ENCODE assay signal across 16 cellular contexts in genomic region chr1:177969825-177970371, GRCh38. TPM values are rescaled to one million over a fixed set of nuclear protein-coding genes. Genes with fewer than 3 reads are reported as not detected.
DNase-seq lines count a peak whose midpoint lies in the region; ATAC-seq, FAIRE-seq and TF ChIP-seq lines count a peak whose summit lies in the region.
"Had no signal": no experiment of that assay in that cellular context is flagged by ENCODE, and none has a peak within 500 bp of the region (broad histone marks: within the 10 kb centered on the region; RNA-seq: fewer than 3 reads in every experiment).

TSS of gene SEC16B (minus strand) at chr1:177970058. CDS start at chr1:177967981, 2,077 bp downstream.

- peak within 1 kb of the TSS; percentile 97 for H3K4me2 ChIP-seq in HepG2 (ENCODE audit: low read depth, low read length)
- H3K4me2 ChIP-seq: BLaER1, KMS-11 had no signal

- H3K27ac Mint-ChIP-seq in activated CD4-positive, alpha-beta T cell treated with anti-CD3 and anti-CD28 coated beads, Interleukin-2, amount 10 ng/mL, durations not matched to agents 24 days and 14 days, result no peak within 1 kb of the TSS

- H3K9me3 ChIP-seq in HepG2 (ENCODE audit: low read length) (no peaks in the 10 kb centered on the region), transverse colon (no peaks in the 10 kb centered on the region)
- H3K9me3 ChIP-seq: BLaER1 had no signal

- WGBS in HepG2 (ENCODE audit: low lambda C conversion rate), result 8% methylated on average over 9 of the region's 12 CpGs
- 13 to 75% methylated on average over 4 to 12 of the region's 12 CpGs for WGBS in transverse colon (ENCODE audit: low coverage in 1 of 2), 2 donors

- H3K27ac ChIP-seq in HepG2 (ENCODE audit: extremely low read length, insufficient read depth, low read length) (peak within 1 kb of the TSS; percentile 88), transverse colon (peak within 1 kb of the TSS in 3 of 4 donors; percentile 23 to 55 (median 51))
- H3K27ac ChIP-seq: BLaER1, KMS-11 had no signal

- no peaks in the 10 kb centered on the region for H4K20me1 ChIP-seq in HepG2 (ENCODE audit: insufficient read depth, low read length)
- H4K20me1 ChIP-seq: BLaER1 had no signal

- H3K9ac ChIP-seq in HepG2 (ENCODE audit: insufficient read depth, low read depth, low read length), result peak within 1 kb of the TSS; percentile 75
- H3K9ac ChIP-seq: BLaER1, KMS-11 had no signal

- H3K4me1 Mint-ChIP-seq in activated CD4-positive, alpha-beta T cell treated with anti-CD3 and anti-CD28 coated beads, Interleukin-2, amount 10 ng/mL, durations not matched to agents 24 days and 14 days, result no peaks in the 10 kb centered on the region

- H3K4me3 ChIP-seq in HepG2 (replicated peaks in 1 of 3; ENCODE audit: insufficient read depth in 1 of 3, low read depth in 2 of 3, low read length in 3 of 3), result peak within 1 kb of the TSS; percentile 56 to 76 (median 70)
- H3K4me3 ChIP-seq in transverse colon, result peak within 1 kb of the TSS in 3 of 4 donors; percentile 2 to 33 (median 17)
- H3K4me3 ChIP-seq: BLaER1 had no signal

- intact Hi-C loops in HepG2 (cut with micrococcal nuclease; ENCODE audit: unreplicated experiment) (loop anchor here (5.0 kb wide), 1 partner anchor 52 kb away; no protein-coding TSS in a partner anchor), transverse colon (cut with DNase I; ENCODE audit: low total_unique reads) (no loop called here)
- intact Hi-C loops in activated CD4-positive, alpha-beta T cell treated with anti-CD3 and anti-CD28 coated beads, Interleukin-2, amount 10 ng/mL, durations not matched to agents 24 days and 14 days (cut with micrococcal nuclease), result no loop called here

- FAIRE-seq in HepG2 (lab: Jason Lieb, UNC), result peak; percentile 97

- peak; percentile 54 to 78; a peak in 3 of 4 replicates for TF ChIP-seq POLR2A in HepG2 (IDR thresholded peaks at IDR 0.05; ENCODE audit: insufficient read depth in 1 of 2, low read depth in 2 of 2, low read length in 2 of 2)
- TF ChIP-seq POLR2A in transverse colon (IDR thresholded peaks at IDR 0.05), result no peak

- H3K4me3 Mint-ChIP-seq in activated CD4-positive, alpha-beta T cell treated with anti-CD3 and anti-CD28 coated beads, Interleukin-2, amount 10 ng/mL, durations not matched to agents 24 days and 14 days, result no peak within 1 kb of the TSS

- TF ChIP-seq RAD21 in HepG2 (CRISPR knock-in tag; IDR thresholded peaks at IDR 0.05), result no peak

- no peaks in the 10 kb centered on the region for H3K9me3 Mint-ChIP-seq in activated CD4-positive, alpha-beta T cell treated with anti-CD3 and anti-CD28 coated beads, Interleukin-2, amount 10 ng/mL, durations not matched to agents 24 days and 14 days

- BruUV-seq in HepG2 (replicated peaks; lab: Mats Ljungman, UMichigan), result no TSS peak

- no peaks in the 10 kb centered on the region for H3K27me3 Mint-ChIP-seq in activated CD4-positive, alpha-beta T cell treated with anti-CD3 and anti-CD28 coated beads, Interleukin-2, amount 10 ng/mL, durations not matched to agents 24 days and 14 days

- H3K36me3 ChIP-seq in HepG2 (replicated peaks in 1 of 2; ENCODE audit: control insufficient read depth in 1 of 2, insufficient read depth in 2 of 2, low read length in 2 of 2) (peaks cover 2 to 5% of the 10 kb centered on the region in 2 experiments; a peak in 3 of 5 replicates), transverse colon (peaks cover 0 to 5% (median 0%) of the 10 kb centered on the region in 4 donors)
- H3K36me3 ChIP-seq: BLaER1 had no signal

- H3K27me3 ChIP-seq in HepG2 (ENCODE audit: control insufficient read depth in 1 of 2, insufficient read depth in 2 of 2, low read length in 2 of 2) (no peaks in the 10 kb centered on the region; a peak in 1 of 5 replicates), transverse colon (no peaks in the 10 kb centered on the region)
- H3K27me3 ChIP-seq: BLaER1 had no signal

- peaks cover 30% of the 10 kb centered on the region for H3K4me1 ChIP-seq in HepG2 (ENCODE audit: insufficient read depth, low read length)
- H3K4me1 ChIP-seq in transverse colon, result no peaks in the 10 kb centered on the region
- H3K4me1 ChIP-seq: BLaER1 had no signal

- TF ChIP-seq EP300 in HepG2 (IDR thresholded peaks at IDR 0.05; ENCODE audit: low read depth in 2 of 2, low read length in 2 of 2), result peak in 1 of 2 experiments; percentile 40; a peak in 2 of 4 replicates
- TF ChIP-seq EP300 in HepG2 (CRISPR knock-in tag; IDR thresholded peaks at IDR 0.05; ENCODE audit: borderline replicate concordance), result 0 out of 2 replicates have a peak, but pooled peaks have one; percentile 13
- no peak for TF ChIP-seq EP300 in transverse colon (IDR thresholded peaks at IDR 0.05; ENCODE audit: low read depth)

- TF ChIP-seq CTCF in HepG2 (CRISPR knock-in tag; IDR thresholded peaks at IDR 0.05) (0 out of 2 replicates have a peak, but pooled peaks have one; percentile 1), transverse colon (IDR thresholded peaks at IDR 0.05) (peak in 1 of 5 experiments; percentile 8)

- H3K36me3 Mint-ChIP-seq in activated CD4-positive, alpha-beta T cell treated with anti-CD3 and anti-CD28 coated beads, Interleukin-2, amount 10 ng/mL, durations not matched to agents 24 days and 14 days (ENCODE audit: low read depth), result no peaks in the 10 kb centered on the region

- ATAC-seq in HepG2, result peak; percentile 99

- H3K79me2 ChIP-seq in HepG2 (ENCODE audit: insufficient read depth, low read length), result no peaks in the 10 kb centered on the region

- DNase-seq in M059J (ENCODE audit: low read depth), result peak; percentile 9
- peak; percentile 56 for DNase-seq in SW480 (ENCODE audit: low spot score)
- DNase-seq in HepG2 (ENCODE audit: low spot score), result peak; percentile 87
- DNase-seq in transverse colon, result peak; percentile 57
- no peak for DNase-seq in NCI-H1105 treated with DMSO at 0.1 percent for 48 hours (lab: John Stamatoyannopoulos, UW)
- DNase-seq in activated CD4-positive, alpha-beta T cell treated with anti-CD3 and anti-CD28 coated beads, Interleukin-2, amount 10 ng/mL, durations not matched to agents 24 days and 14 days, result no peak
- DNase-seq in hippocampal formation (lab: John Stamatoyannopoulos, UW), result no peak
- DNase-seq: activated CD4-positive, CD25-positive, alpha-beta regulatory T cell; activated gamma-delta T cell; cortex of kidney; DMS79; NCI-H187 treated with DMSO at 0.1 percent for 48 hours; posterior cingulate gyrus; substantia nigra had no signal

- CTCF ChIA-PET in HepG2 (lab: Yijun Ruan, JAX; ENCODE audit: low intra/inter-chr PET ratio, low total read pairs), result no interaction called here

- peak within 1 kb of the TSS; percentile 91 for H2AFZ ChIP-seq in HepG2 (ENCODE audit: low read length)

- POLR2A ChIA-PET in HepG2 (lab: Yijun Ruan, JAX), result interaction anchor here (0.6 to 2.6 kb wide), 14 partner anchors 9 to 124 kb away, joined by 3 to 16 read pairs (median 6); partner anchors contain the start of gene RASAL2

- in situ Hi-C loops in HepG2 (cut with HindIII; ENCODE audit: extremely low pct_ligation_motif_present, low pct_unique_long_range_greater_than_20kb) (no loop called here), transverse colon (cut with MboI; ENCODE audit: low pct_ligation_motif_present in 1 of 4, low pct_unique_long_range_greater_than_20kb in 1 of 4, low sequenced_read_pairs in 3 of 4) (no loop called here)

TF ChIP-seq in HepG2, 621 proteins besides CTCF, POLR2A, EP300 and RAD21 (continues in another document):
- TF ChIP-seq ASH2L (IDR thresholded peaks at IDR 0.05; ENCODE audit: insufficient read length, low read depth, low read length) (peak; percentile 68), ZNF143 (CRISPR knock-in tag; IDR thresholded peaks at IDR 0.05) (peak; percentile 64), ZNF292 (CRISPR knock-in tag; IDR thresholded peaks at IDR 0.05; ENCODE audit: borderline replicate concordance, low read depth) (0 out of 2 replicates have a peak, but pooled peaks have one; percentile 56), TEAD3 (CRISPR knock-in tag; optimal IDR thresholded peaks at IDR 0.05; ENCODE audit: borderline replicate concordance) (peak; percentile 47), ZNF644 (CRISPR knock-in tag; IDR thresholded peaks at IDR 0.05; ENCODE audit: low read depth) (peak; percentile 81), HDAC2 (CRISPR knock-in tag; IDR thresholded peaks at IDR 0.05) (peak; percentile 41; the same call in 1 of the 2 replicates), ZNF251 (CRISPR knock-in tag; IDR thresholded peaks at IDR 0.05) (no peak)

RNA-seq across cellular contexts. Expression of gene SEC16B, which starts in this region (rescaled TPM):
- 0.79 and 1.2 TPM in 2 replicates for total RNA-seq in M059J (2014; rRNA removed; shearing (Covaris generic))
- total RNA-seq in HepG2 (2016; rRNA removed; fragmentation: Illumina TruSeq; extraction: Trizol) (5.3 and 5.8 TPM in 2 replicates), transverse colon (10 to 100 TPM in 3 of 4 donors, 1 to 10 TPM in 1; 5.1 to 89.8 (median 15.2) TPM)
- 0.26 and 0.61 TPM in 2 replicates for total RNA-seq in HepG2 (2016; cell fraction: cytosol; rRNA removed; fragmentation: Illumina TruSeq; extraction: Trizol; ENCODE audit: low read depth)
- 5.5 and 5.9 TPM in 2 replicates for total RNA-seq in HepG2 (2016; cell fraction: insoluble cytoplasmic fraction; rRNA removed; fragmentation: Illumina TruSeq; extraction: Trizol)
- 1.7 and 1.8 TPM in 2 replicates for total RNA-seq in HepG2 (2016; cell fraction: membrane; rRNA removed; fragmentation: Illumina TruSeq; extraction: Trizol)
- total RNA-seq in HepG2 (2016; cell fraction: nucleus; rRNA removed; fragmentation: Illumina TruSeq; extraction: Trizol), result 4.7 and 7.1 TPM in 2 replicates
- polyA plus RNA-seq in HepG2 (2011; rRNA removed), result 4.6 and 6.9 TPM in 2 replicates
- 2.9 and 3.8 TPM in 2 replicates for polyA plus RNA-seq in HepG2 (2011; cell fraction: cytosol; rRNA removed)
- 16.5 and 18.0 TPM in 2 replicates for polyA plus RNA-seq in HepG2 (2011; cell fraction: nucleus; rRNA removed)
- 3.5 and 6.2 TPM in 2 replicates for polyA plus RNA-seq in HepG2 (2012)
- polyA plus RNA-seq in HepG2 (2016; cell fraction: cytosol; fragmentation: Illumina TruSeq; extraction: Trizol; ENCODE audit: low read depth), result 0.64 and 0.66 TPM in 2 replicates
- 5.1 and 5.9 TPM in 2 replicates for polyA plus RNA-seq in HepG2 (2016; cell fraction: insoluble cytoplasmic fraction; fragmentation: Illumina TruSeq; extraction: Trizol; ENCODE audit: low read depth)
- 1.5 and 1.7 TPM in 2 replicates for polyA plus RNA-seq in HepG2 (2016; cell fraction: membrane; fragmentation: Illumina TruSeq; extraction: Trizol; ENCODE audit: low read depth)
- polyA plus RNA-seq in HepG2 (2016; cell fraction: nucleus; fragmentation: Illumina TruSeq; extraction: Trizol; ENCODE audit: insufficient read depth, low read depth), result 8.9 and 9.0 TPM in 2 replicates
- polyA minus RNA-seq in HepG2 (2011; rRNA and poly(A)+ RNA removed; ENCODE audit: low replicate concordance), result 0.23 and 7.7 TPM in 2 replicates
- polyA minus RNA-seq in HepG2 (2011; cell fraction: cytosol; rRNA and poly(A)+ RNA removed), result 1.5 and 1.8 TPM in 2 replicates
- 9.7 and 11.6 TPM in 2 replicates for polyA minus RNA-seq in HepG2 (2011; cell fraction: nucleus; rRNA and poly(A)+ RNA removed)
- total RNA-seq in activated CD4-positive, alpha-beta T cell treated with anti-CD3 and anti-CD28 coated beads, Interleukin-2, amount 10 ng/mL, durations not matched to agents 24 days and 14 days, result not detected in 2 replicates

Comparison
In these comparisons a context has a peak if more than half of its experiments do, and no peak if none do; other contexts are left out.
1. DNase-seq: peak in M059J (single experiment), SW480 (single experiment), HepG2 (single experiment) and transverse colon (single experiment); none in NCI-H1105 treated with DMSO at 0.1 percent for 48 hours (single experiment), activated CD4-positive, alpha-beta T cell treated with anti-CD3 and anti-CD28 coated beads, Interleukin-2, amount 10 ng/mL, durations not matched to agents 24 days and 14 days (single experiment) and hippocampal formation (0 of 2).